ENCODE assay signal across 9 cellular contexts in the genomic region with DNA sequence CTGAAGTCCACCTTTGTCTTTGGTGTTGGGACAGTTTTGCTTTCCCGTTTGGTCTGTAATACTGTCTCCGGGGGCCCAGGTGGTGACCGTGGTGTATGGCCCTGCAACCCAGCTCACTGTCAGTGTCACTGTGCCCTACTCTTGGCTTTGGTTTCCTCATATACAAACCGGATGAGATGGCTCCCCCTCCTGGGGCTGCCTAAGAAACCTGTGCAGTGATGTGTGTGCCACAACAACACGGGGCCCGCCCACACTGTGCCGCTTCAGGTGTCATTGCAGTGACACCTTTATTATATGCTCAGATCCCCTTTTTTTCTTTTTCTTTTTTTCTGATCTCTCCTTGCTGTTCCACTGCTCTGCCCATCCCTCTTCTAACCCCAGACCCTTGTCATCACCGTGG.
A peak's percentile ranks its signal among the peaks of the same experiment; 100 is the strongest.
DNase-seq lines count a peak whose midpoint lies in the region; ATAC-seq, FAIRE-seq and TF ChIP-seq lines count a peak whose summit lies in the region.
"Had no signal": no experiment of that assay in that cellular context is flagged by ENCODE, and none has a peak within 500 bp of the region (broad histone marks: within the 10 kb centered on the region; RNA-seq: fewer than 3 reads in every experiment).

No MANE protein-coding gene starts in this region.

- H3K56ac ChIP-seq in H9 (ENCODE audit: insufficient read length, low read depth, low read length) = no peak overlapping the region

- FAIRE-seq in GM18507 (lab: Jason Lieb, UNC) (no peak), HepG2 (lab: Jason Lieb, UNC) (no peak)

- no peak overlapping the region for H2AK5ac ChIP-seq in H9 (ENCODE audit: insufficient read length, low read length)

- H3K9me3 Mint-ChIP-seq in H9 = peaks cover 4 to 5% of the 10 kb centered on the region in 2 experiments; a peak in 4 of 5 replicates

- DNase-seq in GM18507 (ENCODE audit: extremely low spot score, insufficient read length, low read depth) (peak; percentile 29), H9 (no peak), HepG2 (ENCODE audit: low spot score) (no peak), colonic mucosa (no peak), cerebellar nuclear complex (lab: John Stamatoyannopoulos, UW) (no peak), globus pallidus (ENCODE audit: low spot score) (no peak), NCI-H1694 treated with DMSO at 0.1 percent for 48 hours (lab: John Stamatoyannopoulos, UW) (no peak)

- in situ Hi-C loops in HepG2 (cut with HindIII; ENCODE audit: extremely low pct_ligation_motif_present, low pct_unique_long_range_greater_than_20kb) = no loop called here

- H3K27me3 ChIP-seq in H9 (ENCODE audit: insufficient read depth, low read length) = no peaks in the 10 kb centered on the region
- H3K27me3 ChIP-seq in OCI-LY3 (ENCODE audit: low read depth, low read length) = no peaks in the 10 kb centered on the region
- peaks cover 6 to 48% of the 10 kb centered on the region in 2 experiments; a peak in 4 of 5 replicates for H3K27me3 ChIP-seq in HepG2 (ENCODE audit: control insufficient read depth in 1 of 2, insufficient read depth in 2 of 2, low read length in 2 of 2)
- H3K27me3 ChIP-seq in colonic mucosa = no peaks in the 10 kb centered on the region
- H3K27me3 ChIP-seq: cardiac muscle cell had no signal

- no peak overlapping the region for H3K27ac ChIP-seq in H9 (ENCODE audit: insufficient read length, low read depth, low read length)
- H3K27ac ChIP-seq in OCI-LY3 (ENCODE audit: low read length) = no peak overlapping the region
- H3K27ac ChIP-seq in HepG2 (ENCODE audit: extremely low read length, insufficient read depth, low read length) = no peak overlapping the region
- H3K27ac ChIP-seq in colonic mucosa = no peak overlapping the region
- H3K27ac ChIP-seq: cardiac muscle cell had no signal

- H3K4me1 Mint-ChIP-seq in H9 = peaks cover 12 to 19% of the 10 kb centered on the region in 2 experiments

- no peak overlapping the region for H3K14ac ChIP-seq in H9 (ENCODE audit: insufficient read depth, low read length)

- H3K27ac Mint-ChIP-seq in H9 = no peak overlapping the region

- H3K4me2 ChIP-seq in H9 (ENCODE audit: insufficient read depth, insufficient read length, low read length) = no peak overlapping the region
- H3K4me2 ChIP-seq in OCI-LY3 (ENCODE audit: low read length) = peak overlapping the region; percentile 5; the same call in 1 of the 2 replicates
- no peak overlapping the region for H3K4me2 ChIP-seq in HepG2 (ENCODE audit: low read depth, low read length)

- H3K36me3 Mint-ChIP-seq in H9 (ENCODE audit: insufficient read depth in 1 of 3, low read depth in 3 of 3) = peaks cover 12 to 27% (median 13%) of the 10 kb centered on the region in 3 experiments; a peak in 6 of 7 replicates

- TF ChIP-seq EP300 in HepG2 (IDR thresholded peaks at IDR 0.05; ENCODE audit: low read depth in 2 of 2, low read length in 2 of 2) (no peak), HepG2 (CRISPR knock-in tag; IDR thresholded peaks at IDR 0.05; ENCODE audit: borderline replicate concordance) (no peak)

- intact Hi-C loops in HepG2 (cut with micrococcal nuclease; ENCODE audit: unreplicated experiment) (no loop called here), colonic mucosa (cut with DNase I) (no loop called here)

- no peak overlapping the region for H3K4me3 Mint-ChIP-seq in H9

- no peak for TF ChIP-seq POLR2A in HepG2 (IDR thresholded peaks at IDR 0.05; ENCODE audit: insufficient read depth in 1 of 2, low read depth in 2 of 2, low read length in 2 of 2)

- no peak overlapping the region for H2BK12ac ChIP-seq in H9 (ENCODE audit: insufficient read length, low read depth, low read length)

- H3K18ac ChIP-seq in H9 (ENCODE audit: insufficient read length, low read depth, low read length) = no peak overlapping the region

- WGBS in H9 (ENCODE audit: extremely low coverage, insufficient read length, low lambda C conversion rate) = no CpG with 5 or more reads among the region's 8 CpGs
- 18% methylated on average over 8 of the region's 8 CpGs for WGBS in HepG2 (ENCODE audit: low lambda C conversion rate)

- POLR2A ChIA-PET in HepG2 (lab: Yijun Ruan, JAX) = no interaction called here

- no peak overlapping the region for H2BK20ac ChIP-seq in H9 (ENCODE audit: low read depth, low read length, poor library complexity, severe bottlenecking)

- no peaks in the 10 kb centered on the region for H3K79me2 ChIP-seq in H9 (ENCODE audit: insufficient read depth, low read length)
- no peaks in the 10 kb centered on the region for H3K79me2 ChIP-seq in OCI-LY3 (ENCODE audit: low read length)
- no peaks in the 10 kb centered on the region for H3K79me2 ChIP-seq in HepG2 (ENCODE audit: insufficient read depth, low read length)

- BruUV-seq in HepG2 (replicated peaks; lab: Mats Ljungman, UMichigan) = no TSS peak

- H4K20me1 ChIP-seq in H9 (ENCODE audit: control insufficient read depth, insufficient read depth, insufficient read length) (no peaks in the 10 kb centered on the region), OCI-LY3 (ENCODE audit: insufficient read depth, low read length) (no peaks in the 10 kb centered on the region), HepG2 (ENCODE audit: insufficient read depth, low read length) (peaks cover 1% of the 10 kb centered on the region; the same call in 1 of the 2 replicates)

- no peak overlapping the region for H2AFZ ChIP-seq in H9 (ENCODE audit: low read length)
- H2AFZ ChIP-seq in OCI-LY3 (ENCODE audit: low read depth, low read length) = no peak overlapping the region
- H2AFZ ChIP-seq in HepG2 (ENCODE audit: low read length) = no peak overlapping the region

- TF ChIP-seq RAD21 in HepG2 (CRISPR knock-in tag; IDR thresholded peaks at IDR 0.05) = no peak

- no peaks in the 10 kb centered on the region for H3K23me2 ChIP-seq in H9 (ENCODE audit: insufficient read length, low read depth, low read length, poor library complexity, severe bottlenecking)

- no peak overlapping the region for H3K4ac ChIP-seq in H9 (ENCODE audit: low read depth, low read length)

- H2BK5ac ChIP-seq in H9 (ENCODE audit: insufficient read length, low read length) = no peak overlapping the region

- H2BK120ac ChIP-seq in H9 (ENCODE audit: low read depth, low read length, poor library complexity, severe bottlenecking) = no peak overlapping the region

- no peaks in the 10 kb centered on the region for H3K4me1 ChIP-seq in H9 (ENCODE audit: insufficient read depth, low read length)
- peaks cover 7% of the 10 kb centered on the region for H3K4me1 ChIP-seq in OCI-LY3 (ENCODE audit: low read length)
- no peaks in the 10 kb centered on the region for H3K4me1 ChIP-seq in HepG2 (ENCODE audit: insufficient read depth, low read length)
- H3K4me1 ChIP-seq in colonic mucosa = no peaks in the 10 kb centered on the region

- no peak overlapping the region for H3K9ac ChIP-seq in H9 (ENCODE audit: extremely low read depth, insufficient read length, low read length)
- H3K9ac ChIP-seq in OCI-LY3 (ENCODE audit: low read length) = no peak overlapping the region
- H3K9ac ChIP-seq in HepG2 (ENCODE audit: insufficient read depth, low read depth, low read length) = no peak overlapping the region
- no peak overlapping the region for H3K9ac ChIP-seq in colonic mucosa (ENCODE audit: low read depth in 2 of 2, low read length in 2 of 2)

- H3T11ph ChIP-seq in H9 (ENCODE audit: low read length) = no peak overlapping the region

- peak; percentile 71 for ATAC-seq in HepG2

- no peak overlapping the region for H4K91ac ChIP-seq in H9 (ENCODE audit: insufficient read length, low read depth, low read length)

- H3K79me1 ChIP-seq in H9 (ENCODE audit: insufficient read depth, low read depth, low read length, poor library complexity, severe bottlenecking) = no peaks in the 10 kb centered on the region

- CTCF ChIA-PET in HepG2 (lab: Yijun Ruan, JAX; ENCODE audit: low intra/inter-chr PET ratio, low total read pairs) = no interaction called here

- H2BK15ac ChIP-seq in H9 (ENCODE audit: low read depth, low read length) = no peak overlapping the region

- H4K5ac ChIP-seq in H9 (ENCODE audit: insufficient read length, low read depth, low read length) = no peak overlapping the region

- no peak overlapping the region for H3K23ac ChIP-seq in H9 (ENCODE audit: insufficient read length, low read depth, low read length)

- H3K4me3 ChIP-seq in OCI-LY3 (ENCODE audit: low read length) (no peak overlapping the region), HepG2 (replicated peaks in 1 of 3; ENCODE audit: insufficient read depth in 1 of 3, low read depth in 2 of 3, low read length in 3 of 3) (no peak overlapping the region), colonic mucosa (no peak overlapping the region)
- H3K4me3 ChIP-seq: cardiac muscle cell had no signal

- peak; percentile 24; the same call in 1 of the 3 replicates for TF ChIP-seq CTCF in H9 (conservative IDR thresholded peaks at IDR 0.05)
- TF ChIP-seq CTCF in OCI-LY3 (IDR thresholded peaks at IDR 0.05; ENCODE audit: low read depth, low read length) = peak; percentile 25
- TF ChIP-seq CTCF in HepG2 (CRISPR knock-in tag; IDR thresholded peaks at IDR 0.05) = peak; percentile 35; the same call in 1 of the 2 replicates
- TF ChIP-seq CTCF in colonic mucosa (IDR thresholded peaks at IDR 0.05) = no peak

- no peak overlapping the region for H4K8ac ChIP-seq in H9 (replicated peaks; ENCODE audit: insufficient read length, low read depth, low read length)

- H3K36me3 ChIP-seq in OCI-LY3 (replicated peaks; ENCODE audit: low read depth, low read length) (no peaks in the 10 kb centered on the region), HepG2 (replicated peaks in 1 of 2; ENCODE audit: control insufficient read depth in 1 of 2, insufficient read depth in 2 of 2, low read length in 2 of 2) (no peaks in the 10 kb centered on the region), colonic mucosa (no peaks in the 10 kb centered on the region)
- H3K36me3 ChIP-seq: cardiac muscle cell had no signal

- no peaks in the 10 kb centered on the region for H3K9me3 ChIP-seq in H9 (ENCODE audit: control insufficient read depth, low read depth, low read length)
- H3K9me3 ChIP-seq in OCI-LY3 (ENCODE audit: insufficient read depth, low read length) = no peaks in the 10 kb centered on the region
- peaks cover 4% of the 10 kb centered on the region; the same call in 1 of the 2 replicates for H3K9me3 ChIP-seq in HepG2 (ENCODE audit: low read length)
- no peaks in the 10 kb centered on the region for H3K9me3 ChIP-seq in colonic mucosa

- no peaks in the 10 kb centered on the region for H3K27me3 Mint-ChIP-seq in H9 (ENCODE audit: low read depth)

TF ChIP-seq in HepG2, 621 proteins besides CTCF, POLR2A, EP300 and RAD21 (continues in another document):
- TF ChIP-seq ZBTB20 (CRISPR knock-in tag; IDR thresholded peaks at IDR 0.05; ENCODE audit: borderline replicate concordance, low read depth) = no peak
- no peak for TF ChIP-seq DPF2 (CRISPR knock-in tag; IDR thresholded peaks at IDR 0.05; ENCODE audit: borderline replicate concordance, low read depth)
- TF ChIP-seq STAG1 (CRISPR knock-in tag; IDR thresholded peaks at IDR 0.05) = 0 out of 2 replicates have a peak, but pooled peaks have one; percentile 15
- no peak for TF ChIP-seq YEATS2 (CRISPR knock-in tag; IDR thresholded peaks at IDR 0.05; ENCODE audit: borderline replicate concordance)
- TF ChIP-seq TEAD3 (CRISPR knock-in tag; optimal IDR thresholded peaks at IDR 0.05; ENCODE audit: borderline replicate concordance) = no peak
